In the genomic region with DNA sequence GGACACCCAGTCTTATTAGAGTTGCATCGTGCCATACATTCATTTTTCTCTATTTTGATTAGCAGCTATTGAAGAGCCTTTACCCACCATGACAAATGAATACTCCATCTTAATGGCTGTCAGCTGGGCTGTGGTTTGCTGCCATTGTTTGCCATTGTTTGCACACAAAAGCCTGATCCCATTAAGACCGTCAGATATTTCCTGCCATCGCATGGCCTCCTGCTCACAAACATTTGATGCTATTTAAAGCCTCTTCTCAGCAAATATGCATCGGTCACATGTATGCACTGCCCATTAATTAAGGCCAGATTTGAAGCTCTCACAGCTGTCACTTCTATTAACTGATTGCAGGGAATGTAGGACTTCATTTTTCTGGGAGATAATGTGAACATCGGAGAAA, we compare ENCODE assay signal across 13 cellular contexts.
DNase-seq lines count a peak whose midpoint lies in the region; ATAC-seq and TF ChIP-seq lines count a peak whose summit lies in the region.
"Had no signal": no experiment of that assay in that cellular context is flagged by ENCODE, and none has a peak within 500 bp of the region (broad histone marks: within the 10 kb centered on the region; RNA-seq: fewer than 3 reads in every experiment).

No MANE protein-coding gene starts in this region.

- TF ChIP-seq CTCF in AG10803 (conservative IDR thresholded peaks at IDR 0.05; ENCODE audit: low read length), result no peak

- peak; percentile 64 for DNase-seq in AG10803 (ENCODE audit: low read depth)
- DNase-seq in NCI-H128 (lab: John Stamatoyannopoulos, UW; ENCODE audit: unreplicated experiment), result peak; percentile 40
- peak; percentile 70 for DNase-seq in NT2/D1 (ENCODE audit: low read depth, low spot score)
- peak; percentile 79 for DNase-seq in foreskin melanocyte
- DNase-seq in DMS79 (lab: John Stamatoyannopoulos, UW), result no peak
- DNase-seq in hypothalamus (lab: John Stamatoyannopoulos, UW), result no peak
- DNase-seq in T-helper 9 cell, result no peak
- DNase-seq: activated CD8-positive, alpha-beta memory T cell treated with anti-CD3 and anti-CD28 coated beads for 24 hours; activated naive CD8-positive, alpha-beta T cell treated with anti-CD3 and anti-CD28 coated beads, Interleukin-2, amount 10 ng/mL, durations not matched to agents 7 days and 5 days; NCI-H2171; pancreas had no signal

- peaks cover 2% of the 10 kb centered on the region for H3K4me1 ChIP-seq in NT2/D1 (ENCODE audit: insufficient read depth, insufficient read length)
- H3K4me1 ChIP-seq: pancreas had no signal

- H3K9ac ChIP-seq in NT2/D1 (ENCODE audit: insufficient read length, low read depth), result no peak overlapping the region

- H3K9me3 ChIP-seq in NT2/D1 (ENCODE audit: insufficient read depth, low read length), result no peaks in the 10 kb centered on the region
- H3K9me3 ChIP-seq: pancreas, thoracic aorta had no signal

- no peaks in the 10 kb centered on the region for H3K27me3 ChIP-seq in NT2/D1 (ENCODE audit: insufficient read depth, insufficient read length)
- H3K27me3 ChIP-seq: pancreas had no signal

- H3K4me3 ChIP-seq in AG10803 (ENCODE audit: low read length) (no peak overlapping the region), NT2/D1 (ENCODE audit: insufficient read length, low read depth) (no peak overlapping the region)
- H3K4me3 ChIP-seq: pancreas, thoracic aorta had no signal

- ATAC-seq in GM19328 (IDR thresholded peaks at IDR 0.05; ENCODE audit: unreplicated experiment), result no peak

- H3K36me3 ChIP-seq in NT2/D1 (ENCODE audit: insufficient read depth, insufficient read length, low read length), result no peaks in the 10 kb centered on the region
- H3K36me3 ChIP-seq: pancreas, thoracic aorta had no signal

Comparison
In these comparisons a context has a peak if more than half of its experiments do, and no peak if none do; other contexts are left out.
1. DNase-seq: peak in AG10803 (single experiment), NCI-H128 (single experiment), NT2/D1 (single experiment) and foreskin melanocyte (single experiment); none in DMS79 (single experiment), hypothalamus (0 of 51) and T-helper 9 cell (single experiment).